ENCODE assay signal across 23 cellular contexts in genomic region chr1:17692645-17693044, GRCh38.
"Had no signal": no experiment of that assay in that cellular context is flagged by ENCODE, and none has a peak within 500 bp of the region (broad histone marks: within the 10 kb centered on the region; RNA-seq: fewer than 3 reads in every experiment).

No MANE protein-coding gene starts in this region.

- H2AFZ ChIP-seq: neural progenitor cell had no signal

- H3K36me3 Mint-ChIP-seq: natural killer cell; stimulated activated memory B cell treated with anti-CD40 and anti-IgM and Interleukin-4, amounts not matched to agents 10 μg/mL and 1 μg/mL and 100 μg/mL, for 72 hours had no signal

- H3K9ac ChIP-seq: neural progenitor cell had no signal

- H3K4me3 Mint-ChIP-seq: dendritic cell treated with granulocyte-macrophage colony-stimulating factor and Interleukin-4, amounts not matched to agents 40 ng/mL and 50 ng/mL, for 4 days; endodermal cell; natural killer cell; neural progenitor cell; stimulated activated memory B cell treated with anti-CD40 and anti-IgM and Interleukin-4, amounts not matched to agents 10 μg/mL and 1 μg/mL and 100 μg/mL, for 72 hours had no signal

- H3K4me1 Mint-ChIP-seq: natural killer cell; stimulated activated memory B cell treated with anti-CD40 and anti-IgM and Interleukin-4, amounts not matched to agents 10 μg/mL and 1 μg/mL and 100 μg/mL, for 72 hours had no signal

- DNase-seq: colonic mucosa; effector CD8-positive, alpha-beta T cell; endodermal cell; foreskin fibroblast; gastrocnemius medialis; head of caudate nucleus; left ventricle myocardium superior; lower lobe of right lung; natural killer cell; nucleus accumbens; psoas muscle; right cardiac atrium; spleen; stimulated activated CD4-positive, alpha-beta T cell treated with anti-CD3 and anti-CD28 coated beads, Interleukin-4, amount 100 ng/mL, for 4 hours; stimulated activated naive CD8-positive, alpha-beta T cell treated with anti-CD3 and anti-CD28 coated beads, Interleukin-15, Interleukin-2, amounts not matched to agents 100 U/mL and 50 U/mL, for 24 hours; testis had no signal

- H3K9me3 Mint-ChIP-seq: dendritic cell treated with granulocyte-macrophage colony-stimulating factor and Interleukin-4, amounts not matched to agents 40 ng/mL and 50 ng/mL, for 4 days; endodermal cell; natural killer cell; neural progenitor cell; stimulated activated memory B cell treated with anti-CD40 and anti-IgM and Interleukin-4, amounts not matched to agents 10 μg/mL and 1 μg/mL and 100 μg/mL, for 72 hours had no signal

- H3K27me3 Mint-ChIP-seq: dendritic cell treated with granulocyte-macrophage colony-stimulating factor and Interleukin-4, amounts not matched to agents 40 ng/mL and 50 ng/mL, for 4 days had no signal

- H3K4me1 ChIP-seq: colonic mucosa, gastrocnemius medialis, psoas muscle, testis, upper lobe of left lung had no signal

- H3K9me3 ChIP-seq: colonic mucosa, gastrocnemius medialis, lower lobe of right lung, psoas muscle, spleen, testis, tibial nerve, upper lobe of left lung had no signal

- H3K4me2 ChIP-seq: neural progenitor cell had no signal

- H3K27ac Mint-ChIP-seq: dendritic cell treated with granulocyte-macrophage colony-stimulating factor and Interleukin-4, amounts not matched to agents 40 ng/mL and 50 ng/mL, for 4 days; endodermal cell; natural killer cell; neural progenitor cell; stimulated activated memory B cell treated with anti-CD40 and anti-IgM and Interleukin-4, amounts not matched to agents 10 μg/mL and 1 μg/mL and 100 μg/mL, for 72 hours had no signal

- H3K27me3 ChIP-seq: colonic mucosa, gastrocnemius medialis, neural progenitor cell, testis, tibial nerve, upper lobe of left lung had no signal

- H3K27ac ChIP-seq: colonic mucosa, epithelial cell of prostate, gastrocnemius medialis, lower lobe of right lung, neural progenitor cell, psoas muscle, skin epidermis, spleen, testis, tibial nerve, upper lobe of left lung had no signal
